In the genomic region with DNA sequence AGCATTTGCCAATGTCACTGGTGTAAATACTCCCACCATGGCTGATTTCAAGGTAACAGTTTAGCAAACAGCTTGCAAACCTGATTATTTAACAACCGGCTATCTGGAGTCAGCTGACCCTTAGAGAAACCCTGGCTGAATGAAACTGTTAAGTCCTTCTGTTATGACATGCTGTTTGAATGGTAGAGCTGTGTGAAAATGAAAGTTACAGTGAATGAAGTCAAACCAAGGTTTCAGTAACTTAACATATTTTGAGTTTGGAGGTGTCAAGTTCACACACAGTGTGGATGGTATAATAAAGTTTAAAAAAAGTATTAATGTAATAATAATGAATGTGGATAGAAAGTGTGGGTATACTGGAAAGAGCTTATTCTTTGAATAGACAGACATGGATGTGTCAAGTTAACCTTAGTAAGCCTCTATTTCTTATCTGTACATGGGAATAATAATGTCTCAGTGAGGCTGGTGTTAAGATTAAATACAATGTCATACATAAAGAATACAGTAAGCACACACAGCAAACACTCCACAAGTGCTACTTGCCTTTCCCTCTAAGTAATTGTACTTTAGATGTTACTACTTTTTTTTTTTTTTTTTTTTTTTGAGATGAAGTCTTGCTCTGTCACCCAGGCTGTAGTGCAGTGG, we compare ENCODE assay signal across 13 cellular contexts.
A peak's percentile ranks its signal among the peaks of the same experiment; 100 is the strongest.
DNase-seq lines count a peak whose midpoint lies in the region; ATAC-seq and TF ChIP-seq lines count a peak whose summit lies in the region.
"Had no signal": no experiment of that assay in that cellular context is flagged by ENCODE, and none has a peak within 500 bp of the region (broad histone marks: within the 10 kb centered on the region; RNA-seq: fewer than 3 reads in every experiment).

No MANE protein-coding gene starts in this region.

- no peak overlapping the region for H3K27ac Mint-ChIP-seq in naive thymus-derived CD8-positive, alpha-beta T cell
- H3K27ac Mint-ChIP-seq: activated naive CD4-positive, alpha-beta T cell treated with anti-CD3 and anti-CD28 coated beads, Interleukin-2, amount 10 ng/mL, durations not matched to agents 7 days and 5 days; nephron had no signal

- DNase-seq in PC-3, result no peak
- DNase-seq in mucosa of gallbladder (ENCODE audit: low spot score), result no peak
- no peak for DNase-seq in left lung
- DNase-seq in OCI-LY7 (ENCODE audit: low spot score), result no peak
- no peak for DNase-seq in naive thymus-derived CD8-positive, alpha-beta T cell
- DNase-seq: activated naive CD4-positive, alpha-beta T cell treated with anti-CD3 and anti-CD28 coated beads, Interleukin-2, amount 10 ng/mL, durations not matched to agents 7 days and 5 days; HCEC 1CT; NCI-H1105; substantia nigra had no signal

- no peak for TF ChIP-seq CTCF in PC-3 (conservative IDR thresholded peaks at IDR 0.05; ENCODE audit: low read depth, low read length)
- TF ChIP-seq CTCF in left lung (IDR thresholded peaks at IDR 0.05), result no peak
- TF ChIP-seq CTCF in OCI-LY7 (conservative IDR thresholded peaks at IDR 0.05; ENCODE audit: low read length), result no peak

- H3K4me1 ChIP-seq in PC-3 (ENCODE audit: insufficient read depth, low read length), result peaks cover 14% of the 10 kb centered on the region
- peaks cover 0 to 4% of the 10 kb centered on the region in 2 donors for H3K4me1 ChIP-seq in left lung
- no peaks in the 10 kb centered on the region for H3K4me1 ChIP-seq in OCI-LY7 (ENCODE audit: insufficient read depth, low read length, poor library complexity, severe bottlenecking)

- ATAC-seq in GM18861 (IDR thresholded peaks at IDR 0.05; ENCODE audit: unreplicated experiment) (peak; percentile 100), GM21367 (IDR thresholded peaks at IDR 0.05; ENCODE audit: unreplicated experiment) (peak; percentile 99), HG03025 (IDR thresholded peaks at IDR 0.05; ENCODE audit: low FRiP score, unreplicated experiment) (peak; percentile 99), PC-3 (peak; percentile 18; the same call in 1 of the 2 replicates), left lung (no peak)
- no peak for ATAC-seq in naive thymus-derived CD8-positive, alpha-beta T cell

- no peak overlapping the region for H3K9ac ChIP-seq in PC-3 (ENCODE audit: low read length)

- 0 out of 2 replicates have a peak overlapping the region, but pooled peaks have one; percentile 27 for H3K4me3 ChIP-seq in PC-3 (ENCODE audit: low read length)
- H3K4me3 ChIP-seq in left lung, result no peak overlapping the region
- H3K4me3 ChIP-seq in OCI-LY7 (ENCODE audit: low read depth, low read length, poor library complexity, severe bottlenecking), result no peak overlapping the region

- POLR2A ChIA-PET in PC-3 (lab: Charles Lee; ENCODE audit: unreplicated experiment) (no interaction called here), OCI-LY7 (lab: Charles Lee) (interaction anchor here (0.7 to 1.2 kb wide), 3 partner anchors 12 to 303 kb away, joined by 3 to 4 read pairs (median 3); no protein-coding TSS in a partner anchor)
- POLR2A ChIA-PET in naive thymus-derived CD8-positive, alpha-beta T cell (lab: Charles Lee), result no interaction called here

- H3K27ac ChIP-seq in PC-3 (ENCODE audit: low read length), result peak overlapping the region; percentile 54
- H3K27ac ChIP-seq in left lung, result no peak overlapping the region
- no peak overlapping the region for H3K27ac ChIP-seq in OCI-LY7 (ENCODE audit: low read depth, low read length, poor library complexity, severe bottlenecking)

- H3K79me2 ChIP-seq in PC-3 (ENCODE audit: low read length) (no peaks in the 10 kb centered on the region), OCI-LY7 (ENCODE audit: insufficient read depth, low read depth, low read length) (no peaks in the 10 kb centered on the region)

- H3K27me3 Mint-ChIP-seq in naive thymus-derived CD8-positive, alpha-beta T cell, result no peaks in the 10 kb centered on the region
- H3K27me3 Mint-ChIP-seq: activated naive CD4-positive, alpha-beta T cell treated with anti-CD3 and anti-CD28 coated beads, Interleukin-2, amount 10 ng/mL, durations not matched to agents 7 days and 5 days had no signal

- H3K36me3 Mint-ChIP-seq in naive thymus-derived CD8-positive, alpha-beta T cell, result peaks cover 0 to 20% (median 10%) of the 10 kb centered on the region in 3 donors
- H3K36me3 Mint-ChIP-seq: activated naive CD4-positive, alpha-beta T cell treated with anti-CD3 and anti-CD28 coated beads, Interleukin-2, amount 10 ng/mL, durations not matched to agents 7 days and 5 days had no signal

- H3K4me1 Mint-ChIP-seq in naive thymus-derived CD8-positive, alpha-beta T cell, result peaks cover 0 to 4% (median 2%) of the 10 kb centered on the region in 4 donors
- H3K4me1 Mint-ChIP-seq: nephron had no signal

- intact Hi-C loops in PC-3 (cut with micrococcal nuclease), result no loop called here
- intact Hi-C loops in left lung (cut with DNase I), result no loop called here
- intact Hi-C loops in OCI-LY7 (cut with micrococcal nuclease; ENCODE audit: unreplicated experiment), result no loop called here

- H3K9me3 ChIP-seq in PC-3 (ENCODE audit: low read length), result no peaks in the 10 kb centered on the region
- H3K9me3 ChIP-seq in left lung, result no peaks in the 10 kb centered on the region
- no peaks in the 10 kb centered on the region for H3K9me3 ChIP-seq in OCI-LY7 (ENCODE audit: low read length)

- no peaks in the 10 kb centered on the region for H3K9me2 ChIP-seq in PC-3 (replicated peaks; ENCODE audit: low read length)
- H3K9me2 ChIP-seq in OCI-LY7 (ENCODE audit: insufficient read depth, low read length), result no peaks in the 10 kb centered on the region

- peak overlapping the region; percentile 69 for H3K4me2 ChIP-seq in PC-3 (ENCODE audit: low read length)
- H3K4me2 ChIP-seq in OCI-LY7 (ENCODE audit: low read length), result no peak overlapping the region

- peaks cover 0 to 2% (median 0%) of the 10 kb centered on the region in 9 donors for H3K9me3 Mint-ChIP-seq in naive thymus-derived CD8-positive, alpha-beta T cell
- H3K9me3 Mint-ChIP-seq: activated naive CD4-positive, alpha-beta T cell treated with anti-CD3 and anti-CD28 coated beads, Interleukin-2, amount 10 ng/mL, durations not matched to agents 7 days and 5 days; nephron had no signal

- H3F3A ChIP-seq in PC-3 (ENCODE audit: low read length, unreplicated experiment), result no peaks in the 10 kb centered on the region

- H3K4me3 Mint-ChIP-seq in naive thymus-derived CD8-positive, alpha-beta T cell, result no peak overlapping the region
- H3K4me3 Mint-ChIP-seq: activated naive CD4-positive, alpha-beta T cell treated with anti-CD3 and anti-CD28 coated beads, Interleukin-2, amount 10 ng/mL, durations not matched to agents 7 days and 5 days; nephron had no signal

- H4K20me1 ChIP-seq in PC-3 (ENCODE audit: low read length) (no peaks in the 10 kb centered on the region), OCI-LY7 (ENCODE audit: insufficient read depth, low read length) (no peaks in the 10 kb centered on the region)

- H3K27me3 ChIP-seq in PC-3 (ENCODE audit: low read length) (no peaks in the 10 kb centered on the region), left lung (no peaks in the 10 kb centered on the region)

- H2AFZ ChIP-seq in PC-3 (ENCODE audit: low read length) (0 out of 2 replicates have a peak overlapping the region, but pooled peaks have one; percentile 46), OCI-LY7 (ENCODE audit: low read length) (no peak overlapping the region)

- no peaks in the 10 kb centered on the region for H3K36me3 ChIP-seq in PC-3 (ENCODE audit: low read depth, low read length)
- H3K36me3 ChIP-seq in left lung, result peaks cover 0 to 10% of the 10 kb centered on the region in 2 donors
- 0 out of 2 replicates have a peak, but pooled peaks cover 5% of the 10 kb centered on the region for H3K36me3 ChIP-seq in OCI-LY7 (ENCODE audit: insufficient read depth, low read length)

- CTCF ChIA-PET in PC-3 (lab: Charles Lee) (no interaction called here), OCI-LY7 (lab: Charles Lee; ENCODE audit: unreplicated experiment) (no interaction called here)

- BruUV-seq in PC-3 (replicated peaks; lab: Mats Ljungman, UMichigan) (no TSS peak), OCI-LY7 (replicated peaks; lab: Mats Ljungman, UMichigan) (no TSS peak)

Comparison
In these comparisons a context has a peak if more than half of its experiments do, and no peak if none do; other contexts are left out.
1. ATAC-seq: peak in GM18861 (single experiment), GM21367 (single experiment), HG03025 (single experiment) and PC-3 (single experiment); none in left lung (single experiment) and naive thymus-derived CD8-positive, alpha-beta T cell (0 of 2).